In genomic region chr6:48611332-48611731, GRCh38 we compare ENCODE assay signal across 31 cellular contexts.
DNase-seq lines count a peak whose midpoint lies in the region; ATAC-seq, FAIRE-seq and TF ChIP-seq lines count a peak whose summit lies in the region.
"Had no signal": no experiment of that assay in that cellular context is flagged by ENCODE, and none has a peak within 500 bp of the region (broad histone marks: within the 10 kb centered on the region; RNA-seq: fewer than 3 reads in every experiment).

No MANE protein-coding gene starts in this region.

- no peaks in the 10 kb centered on the region for H3K79me2 ChIP-seq in keratinocyte (ENCODE audit: control insufficient read depth, insufficient read depth, low read length)
- H3K79me2 ChIP-seq: hepatocyte had no signal

- DNase-seq in AG04450 (ENCODE audit: low read depth, low spot score) (peak; percentile 16), MG63 (peak; percentile 31), choroid plexus epithelial cell (ENCODE audit: low read depth) (peak; percentile 52), keratinocyte (ENCODE audit: low read depth, low spot score) (no peak), left ventricle myocardium superior (no peak), GM03348 (ENCODE audit: low spot score) (no peak), NCI-H2196 (lab: John Stamatoyannopoulos, UW; ENCODE audit: unreplicated experiment) (no peak), SHP77 treated with DMSO at 0.1 percent for 48 hours (lab: John Stamatoyannopoulos, UW) (no peak)
- DNase-seq: activated CD4-positive, alpha-beta T cell treated with anti-CD3 and anti-CD28 coated beads for 4 hours; activated CD8-positive, alpha-beta memory T cell treated with anti-CD3 and anti-CD28 coated beads for 24 hours; activated T-cell treated with anti-CD3 and anti-CD28 coated beads, Interleukin-2, amount 50 U/mL, for 1 hour; C1 segment of cervical spinal cord; dermis blood vessel endothelial cell; foreskin melanocyte; H9; immature natural killer cell; left ventricle myocardium inferior; naive thymus-derived CD4-positive, alpha-beta T cell; NCI-H1105 treated with DMSO at 0.1 percent for 48 hours; NCI-H2081 treated with DMSO at 0.1 percent for 48 hours; NCI-H510A; NK-92 treated with Interleukin-12 subunit alpha and Interleukin-12 subunit beta, amount 100 ng/mL, for 24 hours; occipital lobe; stimulated activated CD4-positive, alpha-beta T cell treated with anti-CD3 and anti-CD28 coated beads, Interleukin-4, amount 100 ng/mL, for 24 hours; stimulated activated naive CD4-positive, alpha-beta T cell treated with Interleukin-2 at 50 U/mL for 16 hours; T-helper 17 cell had no signal

- H3K4me3 ChIP-seq in AG04450 (ENCODE audit: low read depth, low read length) (no peak overlapping the region), MG63 (no peak overlapping the region), choroid plexus epithelial cell (ENCODE audit: low read depth, low read length) (no peak overlapping the region), keratinocyte (ENCODE audit: control insufficient read depth in 2 of 3, extremely low read depth in 1 of 3, insufficient read depth in 2 of 3, low read depth in 1 of 3, low read length in 3 of 3) (no peak overlapping the region)
- H3K4me3 ChIP-seq: hepatocyte, left ventricle myocardium inferior, SJSA1, thoracic aorta, vagina had no signal

- dilution Hi-C loops in keratinocyte (cut with MboI; ENCODE audit: extremely low pct_ligation_motif_present, low sequenced_read_pairs) = no loop called here

- H3K36me3 ChIP-seq in MG63 (no peaks in the 10 kb centered on the region), keratinocyte (ENCODE audit: control insufficient read depth in 2 of 2, extremely low read depth in 1 of 2, insufficient read depth in 2 of 2, low read length in 2 of 2) (no peaks in the 10 kb centered on the region)
- H3K36me3 ChIP-seq: left ventricle myocardium inferior, SJSA1, thoracic aorta, vagina had no signal

- H3K27me3 ChIP-seq in AG04450 (ENCODE audit: control insufficient read depth, insufficient read depth, low read length) (no peaks in the 10 kb centered on the region), MG63 (no peaks in the 10 kb centered on the region), keratinocyte (ENCODE audit: control insufficient read depth, extremely low read depth, insufficient read depth, low read length) (no peaks in the 10 kb centered on the region)
- H3K27me3 ChIP-seq: hepatocyte, vagina had no signal

- H3K27ac ChIP-seq in AG04450 (ENCODE audit: low read depth, low read length) = no peak overlapping the region
- H3K27ac ChIP-seq in keratinocyte (ENCODE audit: control insufficient read depth, insufficient read depth, low read length) = no peak overlapping the region
- H3K27ac ChIP-seq: hepatocyte, left ventricle myocardium inferior, SJSA1, thoracic aorta, vagina had no signal

- ATAC-seq in left ventricle myocardium superior = no peak
- ATAC-seq: naive thymus-derived CD4-positive, alpha-beta T cell; Panc1; T-helper 17 cell had no signal

- intact Hi-C loops in left ventricle myocardium superior (cut with micrococcal nuclease) = no loop called here

- CTCF ChIA-PET in AG04450 (lab: Charles Lee) = interaction anchor here (0.5 kb wide), 1 partner anchor 823 kb away, joined by 4 read pairs; no protein-coding TSS in a partner anchor

- TF ChIP-seq CTCF in AG04450 (IDR thresholded peaks at IDR 0.05; ENCODE audit: low read depth, low read length) (no peak), choroid plexus epithelial cell (conservative IDR thresholded peaks at IDR 0.05; ENCODE audit: low read depth, low read length) (no peak), keratinocyte (optimal IDR thresholded peaks at IDR 0.05 in 1 of 3, IDR thresholded peaks at IDR 0.05 in 1 of 3, conservative IDR thresholded peaks at IDR 0.05 in 1 of 3; ENCODE audit: extremely low read depth in 1 of 3, insufficient read depth in 2 of 3, low read length in 3 of 3) (no peak)

- no peaks in the 10 kb centered on the region for H3K9me3 ChIP-seq in AG04450 (ENCODE audit: control insufficient read depth, insufficient read depth, low read length)
- peaks cover 5% of the 10 kb centered on the region; the same call in 1 of the 2 replicates for H3K9me3 ChIP-seq in MG63
- H3K9me3 ChIP-seq in keratinocyte (ENCODE audit: control insufficient read depth, low read depth, low read length) = no peaks in the 10 kb centered on the region
- H3K9me3 ChIP-seq: SJSA1, thoracic aorta, vagina had no signal

- no peaks in the 10 kb centered on the region for H4K20me1 ChIP-seq in keratinocyte (ENCODE audit: control insufficient read depth, extremely low read depth, insufficient read depth, low read length)

- H2AFZ ChIP-seq in keratinocyte (ENCODE audit: control insufficient read depth, low read length) = no peak overlapping the region
- H2AFZ ChIP-seq: hepatocyte had no signal

- no peaks in the 10 kb centered on the region for H3K9me1 ChIP-seq in keratinocyte (ENCODE audit: control insufficient read depth, extremely low read depth, insufficient read depth, low read length)

- POLR2A ChIA-PET in AG04450 (lab: Yijun Ruan, JAX) = no interaction called here

- H3K9ac ChIP-seq in keratinocyte (ENCODE audit: control insufficient read depth, extremely low read depth, insufficient read depth, low read length) = no peak overlapping the region

- no peaks in the 10 kb centered on the region for H3K4me1 ChIP-seq in keratinocyte (ENCODE audit: control insufficient read depth, extremely low read depth, insufficient read depth, low read length)
- H3K4me1 ChIP-seq: left ventricle myocardium inferior, SJSA1, vagina had no signal

- peak; percentile 60 for FAIRE-seq in keratinocyte (lab: Jason Lieb, UNC)

- H3K4me2 ChIP-seq in keratinocyte (ENCODE audit: control insufficient read depth, extremely low read depth, insufficient read depth, low read depth, low read length) = no peak overlapping the region
- H3K4me2 ChIP-seq: hepatocyte had no signal

Comparison
In these comparisons a context has a peak if more than half of its experiments do, and no peak if none do; other contexts are left out.
1. DNase-seq: peak in AG04450 (single experiment), MG63 (single experiment) and choroid plexus epithelial cell (single experiment); none in keratinocyte (single experiment), left ventricle myocardium superior (single experiment), GM03348 (single experiment), NCI-H2196 (single experiment) and SHP77 treated with DMSO at 0.1 percent for 48 hours (single experiment).